In genomic region chr22:49659924-49660315, GRCh38 we compare ENCODE assay signal across 3 cellular contexts.
TF ChIP-seq lines count a peak whose summit lies in the region.

No MANE protein-coding gene starts in this region.

TF ChIP-seq in liver, 16 proteins besides CTCF, POLR2A, EP300 and RAD21:
- TF ChIP-seq, protein P1, sequence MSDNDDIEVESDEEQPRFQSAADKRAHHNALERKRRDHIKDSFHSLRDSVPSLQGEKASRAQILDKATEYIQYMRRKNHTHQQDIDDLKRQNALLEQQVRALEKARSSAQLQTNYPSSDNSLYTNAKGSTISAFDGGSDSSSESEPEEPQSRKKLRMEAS (IDR thresholded peaks at IDR 0.05): peak; percentile 52
- TF ChIP-seq, protein P2, sequence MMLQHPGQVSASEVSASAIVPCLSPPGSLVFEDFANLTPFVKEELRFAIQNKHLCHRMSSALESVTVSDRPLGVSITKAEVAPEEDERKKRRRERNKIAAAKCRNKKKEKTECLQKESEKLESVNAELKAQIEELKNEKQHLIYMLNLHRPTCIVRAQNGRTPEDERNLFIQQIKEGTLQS (IDR thresholded peaks at IDR 0.05): no peak
- TF ChIP-seq NR2F2 (IDR thresholded peaks at IDR 0.05) (peak; percentile 10), EGR1 (IDR thresholded peaks at IDR 0.05; ENCODE audit: low read depth in 2 of 2) (no peak), FOXA1 (IDR thresholded peaks at IDR 0.05) (no peak), GABPA (IDR thresholded peaks at IDR 0.05 in 1 of 2, conservative IDR thresholded peaks at IDR 0.05 in 1 of 2) (no peak), HNF4G (IDR thresholded peaks at IDR 0.05) (no peak)
- TF ChIP-seq, protein P3, sequence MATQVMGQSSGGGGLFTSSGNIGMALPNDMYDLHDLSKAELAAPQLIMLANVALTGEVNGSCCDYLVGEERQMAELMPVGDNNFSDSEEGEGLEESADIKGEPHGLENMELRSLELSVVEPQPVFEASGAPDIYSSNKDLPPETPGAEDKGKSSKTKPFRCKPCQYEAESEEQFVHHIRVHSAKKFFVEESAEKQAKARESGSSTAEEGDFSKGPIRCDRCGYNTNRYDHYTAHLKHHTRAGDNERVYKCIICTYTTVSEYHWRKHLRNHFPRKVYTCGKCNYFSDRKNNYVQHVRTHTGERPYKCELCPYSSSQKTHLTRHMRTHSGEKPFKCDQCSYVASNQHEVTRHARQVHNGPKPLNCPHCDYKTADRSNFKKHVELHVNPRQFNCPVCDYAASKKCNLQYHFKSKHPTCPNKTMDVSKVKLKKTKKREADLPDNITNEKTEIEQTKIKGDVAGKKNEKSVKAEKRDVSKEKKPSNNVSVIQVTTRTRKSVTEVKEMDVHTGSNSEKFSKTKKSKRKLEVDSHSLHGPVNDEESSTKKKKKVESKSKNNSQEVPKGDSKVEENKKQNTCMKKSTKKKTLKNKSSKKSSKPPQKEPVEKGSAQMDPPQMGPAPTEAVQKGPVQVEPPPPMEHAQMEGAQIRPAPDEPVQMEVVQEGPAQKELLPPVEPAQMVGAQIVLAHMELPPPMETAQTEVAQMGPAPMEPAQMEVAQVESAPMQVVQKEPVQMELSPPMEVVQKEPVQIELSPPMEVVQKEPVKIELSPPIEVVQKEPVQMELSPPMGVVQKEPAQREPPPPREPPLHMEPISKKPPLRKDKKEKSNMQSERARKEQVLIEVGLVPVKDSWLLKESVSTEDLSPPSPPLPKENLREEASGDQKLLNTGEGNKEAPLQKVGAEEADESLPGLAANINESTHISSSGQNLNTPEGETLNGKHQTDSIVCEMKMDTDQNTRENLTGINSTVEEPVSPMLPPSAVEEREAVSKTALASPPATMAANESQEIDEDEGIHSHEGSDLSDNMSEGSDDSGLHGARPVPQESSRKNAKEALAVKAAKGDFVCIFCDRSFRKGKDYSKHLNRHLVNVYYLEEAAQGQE (IDR thresholded peaks at IDR 0.05): no peak

TF ChIP-seq in HepG2, 621 proteins besides CTCF, POLR2A, EP300 and RAD21 (continues in another document):
- TF ChIP-seq PHB2 (IDR thresholded peaks at IDR 0.05; ENCODE audit: partially characterized antibody) (no peak), MLXIP (CRISPR knock-in tag; IDR thresholded peaks at IDR 0.05; ENCODE audit: borderline replicate concordance) (no peak), IKZF4 (CRISPR knock-in tag; IDR thresholded peaks at IDR 0.05; ENCODE audit: borderline replicate concordance, low read depth, not compliant biosample characterization) (no peak), NBN (conservative IDR thresholded peaks at IDR 0.05) (no peak), ZUFSP (CRISPR knock-in tag; IDR thresholded peaks at IDR 0.05; ENCODE audit: borderline replicate concordance) (no peak), KLF6 (CRISPR knock-in tag; IDR thresholded peaks at IDR 0.05) (no peak), ZNF678 (CRISPR knock-in tag; IDR thresholded peaks at IDR 0.05) (no peak), ARNT2 (CRISPR knock-in tag; IDR thresholded peaks at IDR 0.05; ENCODE audit: low read depth) (no peak), NFKBIZ (CRISPR knock-in tag; IDR thresholded peaks at IDR 0.05) (no peak), ESRRA (CRISPR knock-in tag; IDR thresholded peaks at IDR 0.05; ENCODE audit: low read depth) (no peak), HNRNPLL (IDR thresholded peaks at IDR 0.05; ENCODE audit: low read depth, low read length, poor library complexity, severe bottlenecking) (no peak), ZNF773 (CRISPR knock-in tag; IDR thresholded peaks at IDR 0.05; ENCODE audit: borderline replicate concordance) (no peak), AKAP8 (CRISPR knock-in tag; IDR thresholded peaks at IDR 0.05) (no peak), EED (CRISPR knock-in tag; IDR thresholded peaks at IDR 0.05) (no peak), U2AF2 (IDR thresholded peaks at IDR 0.05; ENCODE audit: low read depth, low read length) (no peak), RFXANK (CRISPR knock-in tag; IDR thresholded peaks at IDR 0.05) (no peak)
- TF ChIP-seq, protein P2 (CRISPR knock-in tag; IDR thresholded peaks at IDR 0.05): no peak
- TF ChIP-seq, protein P4, sequence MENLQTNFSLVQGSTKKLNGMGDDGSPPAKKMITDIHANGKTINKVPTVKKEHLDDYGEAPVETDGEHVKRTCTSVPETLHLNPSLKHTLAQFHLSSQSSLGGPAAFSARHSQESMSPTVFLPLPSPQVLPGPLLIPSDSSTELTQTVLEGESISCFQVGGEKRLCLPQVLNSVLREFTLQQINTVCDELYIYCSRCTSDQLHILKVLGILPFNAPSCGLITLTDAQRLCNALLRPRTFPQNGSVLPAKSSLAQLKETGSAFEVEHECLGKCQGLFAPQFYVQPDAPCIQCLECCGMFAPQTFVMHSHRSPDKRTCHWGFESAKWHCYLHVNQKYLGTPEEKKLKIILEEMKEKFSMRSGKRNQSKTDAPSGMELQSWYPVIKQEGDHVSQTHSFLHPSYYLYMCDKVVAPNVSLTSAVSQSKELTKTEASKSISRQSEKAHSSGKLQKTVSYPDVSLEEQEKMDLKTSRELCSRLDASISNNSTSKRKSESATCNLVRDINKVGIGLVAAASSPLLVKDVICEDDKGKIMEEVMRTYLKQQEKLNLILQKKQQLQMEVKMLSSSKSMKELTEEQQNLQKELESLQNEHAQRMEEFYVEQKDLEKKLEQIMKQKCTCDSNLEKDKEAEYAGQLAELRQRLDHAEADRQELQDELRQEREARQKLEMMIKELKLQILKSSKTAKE (CRISPR knock-in tag; IDR thresholded peaks at IDR 0.05; ENCODE audit: borderline replicate concordance): no peak

TF ChIP-seq in neural cell, 6 proteins besides CTCF, POLR2A, EP300 and RAD21:
- no peak for TF ChIP-seq TAF1 (IDR thresholded peaks at IDR 0.05; ENCODE audit: low read depth)
- no peak for TF ChIP-seq MXI1 (conservative IDR thresholded peaks at IDR 0.05; ENCODE audit: poor library complexity, severe bottlenecking)
- TF ChIP-seq, protein P3 (IDR thresholded peaks at IDR 0.05; ENCODE audit: borderline replicate concordance): no peak
- TF ChIP-seq POLR2AphosphoS5 (IDR thresholded peaks at IDR 0.05): no peak
- TF ChIP-seq EZH2 (IDR thresholded peaks at IDR 0.05; ENCODE audit: borderline replicate concordance, insufficient read depth, low read length, poor library complexity, severe bottlenecking): no peak
- no peak for TF ChIP-seq SMC3 (conservative IDR thresholded peaks at IDR 0.05; ENCODE audit: poor library complexity)
